Comparison of ENCODE assay signal across 8 cellular contexts in the genomic region with DNA sequence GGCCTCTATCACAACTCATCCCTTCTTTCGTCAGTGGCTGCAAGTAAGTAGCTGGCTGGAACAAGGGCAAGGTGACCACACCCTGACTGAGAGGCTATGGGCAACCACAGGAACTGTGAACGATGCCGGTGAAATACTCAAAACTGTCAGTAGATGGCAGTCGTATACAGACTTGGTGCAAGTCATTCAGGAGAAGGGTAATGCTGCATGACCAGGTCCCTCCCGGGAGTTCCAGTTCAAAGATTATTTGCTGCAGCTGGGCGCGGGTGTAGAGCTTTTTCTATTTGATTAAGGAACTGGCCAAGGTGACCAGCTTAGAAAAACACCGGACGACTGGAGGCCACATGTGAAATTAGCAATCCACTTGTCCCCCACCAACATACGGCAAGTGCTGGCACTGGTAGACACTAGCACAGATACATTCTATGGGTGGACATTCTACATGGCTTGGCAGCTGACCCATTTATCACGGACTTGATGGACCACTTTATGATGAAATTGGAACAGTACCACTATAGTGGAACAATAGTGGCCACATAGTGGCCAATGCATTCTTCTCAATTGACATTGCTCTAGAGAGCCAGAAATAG.
DNase-seq lines count a peak whose midpoint lies in the region; ATAC-seq and TF ChIP-seq lines count a peak whose summit lies in the region.

No MANE protein-coding gene starts in this region.

- TF ChIP-seq CTCF in OCI-LY1 (IDR thresholded peaks at IDR 0.05; ENCODE audit: low read length) = peak; percentile 65
- TF ChIP-seq CTCF in upper lobe of right lung (IDR thresholded peaks at IDR 0.05) = peak; percentile 65

- peak; percentile 53 for DNase-seq in activated naive CD4-positive, alpha-beta T cell treated with anti-CD3 and anti-CD28 coated beads for 36 hours
- DNase-seq in activated naive CD4-positive, alpha-beta T cell treated with anti-CD3 and anti-CD28 coated beads, Interleukin-2, amount 50 U/mL, for 16 hours = no peak
- DNase-seq in HK-2 (ENCODE audit: unreplicated experiment) (peak; percentile 35), brain pericyte (ENCODE audit: low read depth, low spot score) (peak; percentile 22), left lobe of liver (ENCODE audit: low spot score) (peak; percentile 74), upper lobe of right lung (no peak)

- intact Hi-C loops in activated naive CD4-positive, alpha-beta T cell treated with anti-CD3 and anti-CD28 coated beads for 36 hours (cut with micrococcal nuclease) = loop anchor here (2.0 to 5.0 kb wide), 2 partner anchors 1864 to 1912 kb away; no protein-coding TSS in a partner anchor
- intact Hi-C loops in upper lobe of right lung (cut with DNase I) = no loop called here

- H3K9me3 Mint-ChIP-seq in activated naive CD4-positive, alpha-beta T cell treated with anti-CD3 and anti-CD28 coated beads for 36 hours = no peaks in the 10 kb centered on the region

- H3K4me3 ChIP-seq in OCI-LY1 (ENCODE audit: low read depth, low read length, poor library complexity, severe bottlenecking) = no peak overlapping the region
- no peak overlapping the region for H3K4me3 ChIP-seq in upper lobe of right lung

- no peak overlapping the region for H3K4me2 ChIP-seq in OCI-LY1 (ENCODE audit: low read length)

- no peak overlapping the region for H3K27ac ChIP-seq in OCI-LY1 (ENCODE audit: low read depth, low read length, poor library complexity, severe bottlenecking)
- H3K27ac ChIP-seq in upper lobe of right lung = no peak overlapping the region

- H3K9me3 ChIP-seq in OCI-LY1 (ENCODE audit: low read length) (no peaks in the 10 kb centered on the region), upper lobe of right lung (no peaks in the 10 kb centered on the region)

- no peaks in the 10 kb centered on the region for H3F3A ChIP-seq in OCI-LY1 (ENCODE audit: insufficient read depth, low read length)

- H3K27me3 Mint-ChIP-seq in activated naive CD4-positive, alpha-beta T cell treated with anti-CD3 and anti-CD28 coated beads for 36 hours (ENCODE audit: low read depth) = no peaks in the 10 kb centered on the region

- no peak overlapping the region for H3K9ac ChIP-seq in OCI-LY1 (ENCODE audit: low read length)

- CTCF ChIA-PET in activated naive CD4-positive, alpha-beta T cell treated with anti-CD3 and anti-CD28 coated beads for 36 hours (lab: Charles Lee) = interaction anchor here (0.6 kb wide), 1 partner anchor 142 kb away, joined by 4 read pairs; no protein-coding TSS in a partner anchor

- no peaks in the 10 kb centered on the region for H3K79me2 ChIP-seq in OCI-LY1 (ENCODE audit: insufficient read depth, low read length)

- H3K4me1 ChIP-seq in OCI-LY1 (ENCODE audit: insufficient read depth, low read length, severe bottlenecking) (no peaks in the 10 kb centered on the region), upper lobe of right lung (no peaks in the 10 kb centered on the region)

- H3K36me3 ChIP-seq in OCI-LY1 (ENCODE audit: insufficient read depth, low read length) = no peaks in the 10 kb centered on the region
- no peaks in the 10 kb centered on the region for H3K36me3 ChIP-seq in upper lobe of right lung

- no peaks in the 10 kb centered on the region for H3K36me3 Mint-ChIP-seq in activated naive CD4-positive, alpha-beta T cell treated with anti-CD3 and anti-CD28 coated beads for 36 hours (ENCODE audit: low read depth)

- no peaks in the 10 kb centered on the region for H4K20me1 ChIP-seq in OCI-LY1 (ENCODE audit: insufficient read depth, low read length)

- no peak overlapping the region for H2AFZ ChIP-seq in OCI-LY1 (ENCODE audit: low read length)

- ATAC-seq in GM21576 (IDR thresholded peaks at IDR 0.05; ENCODE audit: unreplicated experiment) (peak; percentile 96), left lobe of liver (peak; percentile 99), upper lobe of right lung (peak; percentile 96)

- no peak overlapping the region for H3K4me3 Mint-ChIP-seq in activated naive CD4-positive, alpha-beta T cell treated with anti-CD3 and anti-CD28 coated beads for 36 hours

- H3K27ac Mint-ChIP-seq in activated naive CD4-positive, alpha-beta T cell treated with anti-CD3 and anti-CD28 coated beads for 36 hours = no peak overlapping the region

- no peaks in the 10 kb centered on the region for H3K9me2 ChIP-seq in OCI-LY1 (ENCODE audit: low read depth, low read length)

- H3K4me1 Mint-ChIP-seq in activated naive CD4-positive, alpha-beta T cell treated with anti-CD3 and anti-CD28 coated beads for 36 hours (ENCODE audit: low read depth) = no peaks in the 10 kb centered on the region

- H3K27me3 ChIP-seq in OCI-LY1 (ENCODE audit: insufficient read depth, low read length) (no peaks in the 10 kb centered on the region), upper lobe of right lung (no peaks in the 10 kb centered on the region)

Comparison
In these comparisons a context has a peak if more than half of its experiments do, and no peak if none do; other contexts are left out.
1. DNase-seq: peak in activated naive CD4-positive, alpha-beta T cell treated with anti-CD3 and anti-CD28 coated beads for 36 hours (single experiment), HK-2 (single experiment), brain pericyte (single experiment) and left lobe of liver (single experiment); none in activated naive CD4-positive, alpha-beta T cell treated with anti-CD3 and anti-CD28 coated beads, Interleukin-2, amount 50 U/mL, for 16 hours (single experiment) and upper lobe of right lung (single experiment).
2. Peak in every context shown above with its lines, with median percentiles within 50 percentile points of each other: ATAC-seq.